In the genomic region with DNA sequence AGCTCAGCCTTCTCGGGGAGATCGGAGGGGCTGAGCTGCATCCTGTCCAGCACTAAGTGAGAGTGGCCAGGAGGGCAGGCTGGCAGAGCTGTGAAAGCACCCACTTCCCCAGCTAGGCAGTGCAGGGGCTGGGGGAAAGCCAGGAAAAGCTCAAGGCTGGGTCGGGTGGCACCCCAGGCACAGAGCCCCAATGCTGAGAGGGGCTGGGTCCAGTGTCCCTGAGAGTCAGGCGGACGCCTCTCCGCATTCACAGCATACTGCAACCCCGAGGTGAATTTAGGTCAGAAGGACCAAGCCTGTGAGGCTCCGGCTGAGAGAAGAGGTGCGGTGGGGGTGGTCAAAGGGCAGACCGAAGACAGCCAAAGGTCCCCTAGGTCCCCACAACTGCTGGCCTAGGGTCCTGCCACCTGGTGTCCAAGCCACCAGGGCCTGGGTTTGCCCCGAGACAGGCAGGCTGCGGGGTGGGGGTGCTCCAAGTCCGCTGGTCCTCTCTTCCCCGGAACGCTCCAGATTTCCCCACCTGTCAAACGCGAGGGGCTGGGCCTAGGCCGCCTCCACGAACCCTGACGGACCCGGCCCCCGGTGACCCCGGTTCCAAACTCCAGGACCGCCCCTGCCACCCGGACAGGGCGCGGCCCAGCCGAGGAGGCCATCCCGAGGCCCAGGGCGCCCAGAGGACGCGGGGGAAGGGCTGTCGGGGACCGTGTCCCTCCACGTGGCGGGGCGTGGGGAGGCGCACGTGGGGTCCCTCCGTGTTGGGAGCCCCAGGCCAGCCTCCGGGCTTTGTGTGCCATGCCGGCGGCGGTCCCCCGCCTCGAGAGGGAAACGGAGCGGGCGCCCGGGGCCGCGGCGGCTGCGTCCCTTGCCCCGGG, we compare ENCODE assay signal across 8 cellular contexts. TPM values are rescaled to one million over a fixed set of nuclear protein-coding genes. Genes with fewer than 3 reads are reported as not detected.
A peak's percentile ranks its signal among the peaks of the same experiment; 100 is the strongest.
DNase-seq lines count a peak whose midpoint lies in the region; ATAC-seq and TF ChIP-seq lines count a peak whose summit lies in the region.

No MANE protein-coding gene starts in this region.

- H3K9me3 ChIP-seq in SJSA1 (replicated peaks), result no peaks in the 10 kb centered on the region

- no peak for TF ChIP-seq CTCF in lower leg skin (IDR thresholded peaks at IDR 0.05)

- H3K4me1 ChIP-seq in SJSA1 (replicated peaks), result peaks cover 11% of the 10 kb centered on the region

- 0 to 1% methylated on average over 20 to 49 of the region's 55 CpGs for WGBS in lower leg skin, 2 donors

- H3K27ac ChIP-seq in SJSA1, result peak overlapping the region; percentile 46; the same call in 1 of the 2 replicates
- peak overlapping the region; percentile 70 for H3K27ac ChIP-seq in caudate nucleus (ENCODE audit: low read depth, low read length)

- in situ Hi-C loops in ACHN (cut with HindIII; ENCODE audit: low pct_ligation_motif_present, low pct_unique_long_range_greater_than_20kb, low sequenced_read_pairs), result no loop called here

- peaks cover 4% of the 10 kb centered on the region for H3K36me3 ChIP-seq in SJSA1

- H3K27me3 ChIP-seq in SJSA1 (replicated peaks), result no peaks in the 10 kb centered on the region

- TF ChIP-seq POLR2A in lower leg skin (IDR thresholded peaks at IDR 0.05), result no peak

- H3K4me3 ChIP-seq in SJSA1 (peak overlapping the region; percentile 98), lower leg skin (ENCODE audit: low read depth, poor library complexity, severe bottlenecking) (peak overlapping the region; percentile 84)

- peak; percentile 32 for DNase-seq in ACHN
- DNase-seq in SJSA1 (ENCODE audit: low read depth in 1 of 2, low spot score in 2 of 2), result peak in 1 of 2 experiments; percentile 33
- DNase-seq in caudate nucleus (lab: John Stamatoyannopoulos, UW), result peak in 19 of 61 donors; percentile 16 to 63 (median 50)
- DNase-seq in lower leg skin (ENCODE audit: low spot score in 2 of 2), result peak in 1 of 2 donors; percentile 91
- no peak for DNase-seq in stimulated activated naive CD8-positive, alpha-beta T cell treated with anti-CD3 and anti-CD28 coated beads, Interleukin-15, Interleukin-2, amounts not matched to agents 100 U/mL and 50 U/mL, for 24 hours

- intact Hi-C loops in lower leg skin (cut with DNase I; ENCODE audit: low total_unique reads), result no loop called here

- peak; percentile 6 for ATAC-seq in GM18858 (IDR thresholded peaks at IDR 0.05; ENCODE audit: unreplicated experiment)
- peak; percentile 30 for ATAC-seq in HG03045 (IDR thresholded peaks at IDR 0.05; ENCODE audit: unreplicated experiment)
- peak; percentile 11 for ATAC-seq in stimulated activated naive CD8-positive, alpha-beta T cell treated with anti-CD3 and anti-CD28 coated beads, Interleukin-15, Interleukin-2, amounts not matched to agents 100 U/mL and 50 U/mL, for 24 hours
- ATAC-seq in HG03280 (IDR thresholded peaks at IDR 0.05; ENCODE audit: unreplicated experiment), result no peak

RNA-seq across cellular contexts. Expression of a gene that starts 0.5 kb away (rescaled TPM):
- total RNA-seq in SJSA1 (2014; rRNA removed; shearing (Covaris generic)), result 4.5 and 5.6 TPM in 2 replicates
- 10 to 100 TPM; 18.2 to 31.4 (median 21.5) TPM for total RNA-seq in lower leg skin

RNA-seq across cellular contexts. Expression of a gene that starts 56.2 kb away (rescaled TPM):
- total RNA-seq in SJSA1 (2014; rRNA removed; shearing (Covaris generic)), result 107 and 140 TPM in 2 replicates
- 10 to 100 TPM; 73.7 to 97.4 (median 91.5) TPM for total RNA-seq in lower leg skin
